7 cellular contexts compared by ENCODE assay signal in the genomic region with DNA sequence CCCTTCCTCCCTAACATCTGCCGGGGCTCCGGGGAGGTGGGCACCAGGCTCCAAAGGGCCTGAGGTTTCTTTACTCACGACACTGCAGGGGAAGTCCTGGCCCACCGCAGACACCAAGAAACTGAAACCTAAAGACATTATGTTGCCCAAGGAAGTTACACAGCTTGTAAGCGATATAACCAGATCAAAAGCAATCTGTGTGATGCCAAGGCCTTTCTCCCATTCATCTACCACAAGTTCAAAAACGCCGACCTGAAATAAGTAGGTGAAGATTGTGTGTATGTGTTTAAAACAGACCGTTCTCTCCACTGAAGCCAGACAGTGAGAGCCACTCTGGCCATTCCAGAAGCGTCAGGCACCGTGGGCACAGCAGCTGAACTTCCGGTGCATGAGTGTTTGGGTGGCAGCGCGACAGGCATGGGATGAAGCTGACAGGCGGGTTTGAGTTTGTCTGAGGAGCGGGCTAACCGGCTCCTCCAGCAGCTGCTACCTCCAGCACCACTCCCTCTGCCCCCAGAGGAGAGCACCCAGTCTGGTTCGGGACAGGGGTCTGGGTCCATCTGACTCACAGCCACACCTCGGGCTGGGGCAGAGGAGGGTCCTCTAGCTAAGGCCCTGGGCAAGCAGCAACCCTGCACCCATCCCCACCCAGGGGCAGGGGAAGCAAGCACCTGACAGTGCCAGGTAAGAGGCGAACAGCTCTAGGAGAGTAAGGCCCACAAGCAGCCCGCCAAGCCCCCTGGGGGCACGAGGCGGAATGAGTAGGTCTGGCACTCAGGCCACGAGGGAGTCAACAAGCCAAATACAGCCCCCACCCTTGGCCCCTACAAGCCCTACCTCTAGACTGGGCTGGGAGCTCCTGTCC.
DNase-seq lines count a peak whose midpoint lies in the region; ATAC-seq and TF ChIP-seq lines count a peak whose summit lies in the region.

No MANE protein-coding gene starts in this region.

- H3K4me3 Mint-ChIP-seq in T-helper 1 cell treated with Interleukin-12 subunit alpha and Interleukin-12 subunit beta and Interleukin-4 antibody, amounts not matched to agents 30 μg/mL and 1 μg/mL, for 36 hours: peak overlapping the region; percentile 89
- H3K4me3 Mint-ChIP-seq in memory B cell: peak overlapping the region; percentile 97

- peak overlapping the region; percentile 50 for H3K4me3 ChIP-seq in astrocyte of the spinal cord (ENCODE audit: low read depth, low read length)

- peak overlapping the region; percentile 100 for H3K27ac Mint-ChIP-seq in T-helper 1 cell treated with Interleukin-12 subunit alpha and Interleukin-12 subunit beta and Interleukin-4 antibody, amounts not matched to agents 30 μg/mL and 1 μg/mL, for 36 hours
- H3K27ac Mint-ChIP-seq in memory B cell: peak overlapping the region; percentile 100

- peak; percentile 22 for ATAC-seq in GM18520 (IDR thresholded peaks at IDR 0.05; ENCODE audit: unreplicated experiment)
- peak; percentile 41 for ATAC-seq in HG03378 (IDR thresholded peaks at IDR 0.05; ENCODE audit: unreplicated experiment)
- peak; percentile 61 for ATAC-seq in memory B cell (ENCODE audit: low read depth)

- peaks cover 15% of the 10 kb centered on the region for H3K36me3 Mint-ChIP-seq in T-helper 1 cell treated with Interleukin-12 subunit alpha and Interleukin-12 subunit beta and Interleukin-4 antibody, amounts not matched to agents 30 μg/mL and 1 μg/mL, for 36 hours (ENCODE audit: low read depth)
- H3K36me3 Mint-ChIP-seq in memory B cell: peaks cover 2% of the 10 kb centered on the region

- H3K4me1 Mint-ChIP-seq in T-helper 1 cell treated with Interleukin-12 subunit alpha and Interleukin-12 subunit beta and Interleukin-4 antibody, amounts not matched to agents 30 μg/mL and 1 μg/mL, for 36 hours (ENCODE audit: low read depth): peaks cover 44% of the 10 kb centered on the region
- H3K4me1 Mint-ChIP-seq in memory B cell: peaks cover 39% of the 10 kb centered on the region

- TF ChIP-seq CTCF in astrocyte of the spinal cord (IDR thresholded peaks at IDR 0.05; ENCODE audit: low read depth, low read length): no peak

- H3K27me3 Mint-ChIP-seq in T-helper 1 cell treated with Interleukin-12 subunit alpha and Interleukin-12 subunit beta and Interleukin-4 antibody, amounts not matched to agents 30 μg/mL and 1 μg/mL, for 36 hours (ENCODE audit: low read depth): no peaks in the 10 kb centered on the region
- H3K27me3 Mint-ChIP-seq in memory B cell: no peaks in the 10 kb centered on the region

- no peak for DNase-seq in astrocyte of the spinal cord (ENCODE audit: low read depth, low spot score)
- peak; percentile 73 to 75 for DNase-seq in memory B cell (ENCODE audit: low spot score in 2 of 2)
- DNase-seq in stimulated activated CD8-positive, alpha-beta memory T cell treated with anti-CD3 and anti-CD28 coated beads, Interleukin-4, amount 100 ng/mL, for 24 hours (ENCODE audit: low read depth): peak; percentile 59
- no peak for DNase-seq in NCI-H187 (lab: John Stamatoyannopoulos, UW)

- no peaks in the 10 kb centered on the region for H3K9me3 Mint-ChIP-seq in T-helper 1 cell treated with Interleukin-12 subunit alpha and Interleukin-12 subunit beta and Interleukin-4 antibody, amounts not matched to agents 30 μg/mL and 1 μg/mL, for 36 hours
- H3K9me3 Mint-ChIP-seq in memory B cell: no peaks in the 10 kb centered on the region

- in situ Hi-C loops in astrocyte of the spinal cord (cut with HindIII; ENCODE audit: low sequenced_read_pairs): no loop called here

Comparison
In these comparisons a context has a peak if more than half of its experiments do, and no peak if none do; other contexts are left out.
1. DNase-seq: peak in memory B cell (2 of 2) and stimulated activated CD8-positive, alpha-beta memory T cell treated with anti-CD3 and anti-CD28 coated beads, Interleukin-4, amount 100 ng/mL, for 24 hours (single experiment); none in astrocyte of the spinal cord (single experiment) and NCI-H187 (0 of 2).
2. Peak in every context shown above with its lines, with median percentiles within 50 percentile points of each other: ATAC-seq.